ENCODE assay signal across 8 cellular contexts in the genomic region with DNA sequence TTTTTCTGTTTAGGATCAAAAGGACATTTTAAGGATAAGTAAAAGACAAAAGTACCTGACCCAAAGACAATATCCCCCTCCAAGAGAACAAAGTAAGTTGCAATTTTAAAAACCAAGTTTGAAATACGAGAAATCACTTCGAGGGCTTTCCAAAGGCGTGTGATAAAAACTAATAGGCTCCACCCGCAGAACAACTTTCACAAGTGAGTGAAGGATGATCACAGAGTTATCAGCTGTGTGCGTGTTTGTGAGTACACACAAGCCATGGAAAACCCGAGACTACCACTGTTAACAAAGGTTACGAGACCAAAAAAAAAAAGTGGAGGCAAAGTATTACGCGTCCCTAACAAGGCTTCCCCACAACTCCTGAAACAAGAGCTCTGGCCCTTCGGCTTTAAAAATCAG. TPM values are rescaled to one million over a fixed set of nuclear protein-coding genes. Genes with fewer than 3 reads are reported as not detected.
DNase-seq lines count a peak whose midpoint lies in the region; ATAC-seq and TF ChIP-seq lines count a peak whose summit lies in the region.

No MANE protein-coding gene starts in this region.

- POLR2A ChIA-PET in AG04449 (lab: Yijun Ruan, JAX): interaction anchor here (0.6 kb wide), 1 partner anchor 31 kb away, joined by 3 read pairs; no protein-coding TSS in a partner anchor

- no peaks in the 10 kb centered on the region for H3K36me3 ChIP-seq in WERI-Rb-1
- H3K36me3 ChIP-seq in parathyroid adenoma (ENCODE audit: control insufficient read depth, insufficient read depth, low read length): no peaks in the 10 kb centered on the region

- H3K9ac ChIP-seq in parathyroid adenoma: peak overlapping the region; percentile 82

- H2AFZ ChIP-seq in parathyroid adenoma: peak overlapping the region; percentile 87

- CTCF ChIA-PET in AG04449 (lab: Yijun Ruan, JAX): interaction anchor here (0.6 kb wide), 1 partner anchor 112 kb away, joined by 3 read pairs; no protein-coding TSS in a partner anchor

- H3K27ac ChIP-seq in WERI-Rb-1 (peak overlapping the region; percentile 93), parathyroid adenoma (peak overlapping the region; percentile 87)

- peaks cover 27% of the 10 kb centered on the region for H3K79me2 ChIP-seq in parathyroid adenoma

- H3K4me3 ChIP-seq in AG04449 (ENCODE audit: low read depth, low read length): peak overlapping the region; percentile 83
- H3K4me3 ChIP-seq in WERI-Rb-1 (ENCODE audit: low read depth, low read length): peak overlapping the region; percentile 96
- H3K4me3 ChIP-seq in fibroblast of villous mesenchyme (ENCODE audit: low read depth, low read length): peak overlapping the region; percentile 85
- peak overlapping the region; percentile 95 for H3K4me3 ChIP-seq in parathyroid adenoma (ENCODE audit: low read depth, low read length)

- peaks cover 14% of the 10 kb centered on the region for H3K4me1 ChIP-seq in parathyroid adenoma

- no peak for TF ChIP-seq CTCF in AG04449 (IDR thresholded peaks at IDR 0.05; ENCODE audit: insufficient read depth, low read length, missing control alignments)
- TF ChIP-seq CTCF in WERI-Rb-1 (IDR thresholded peaks at IDR 0.05; ENCODE audit: low read depth, low read length): no peak
- TF ChIP-seq CTCF in fibroblast of villous mesenchyme (IDR thresholded peaks at IDR 0.05; ENCODE audit: insufficient read depth, low read depth, low read length): no peak
- no peak for TF ChIP-seq CTCF in parathyroid adenoma (IDR thresholded peaks at IDR 0.05)

- H3K27me3 ChIP-seq in WERI-Rb-1 (ENCODE audit: insufficient read depth, low read depth, severe bottlenecking) (no peaks in the 10 kb centered on the region), parathyroid adenoma (ENCODE audit: control insufficient read depth, insufficient read depth, low read length) (no peaks in the 10 kb centered on the region)

- H3K4me2 ChIP-seq in parathyroid adenoma (ENCODE audit: low read length): peak overlapping the region; percentile 78

- no peak for DNase-seq in AG04449 (ENCODE audit: low read depth, low spot score)
- no peak for DNase-seq in WERI-Rb-1
- peak; percentile 70 for DNase-seq in fibroblast of villous mesenchyme (ENCODE audit: low read depth)
- DNase-seq in epidermal melanocyte (ENCODE audit: insufficient read length, low spot score): no peak
- no peak for DNase-seq in iPS-NIHi7 (ENCODE audit: extremely low spot score)
- DNase-seq in KG1 (lab: John Stamatoyannopoulos, UW): no peak

- H3K9me3 ChIP-seq in WERI-Rb-1 (ENCODE audit: severe bottlenecking): no peaks in the 10 kb centered on the region
- H3K9me3 ChIP-seq in parathyroid adenoma (ENCODE audit: control insufficient read depth, low read length): no peaks in the 10 kb centered on the region

- ATAC-seq in GM18907 (IDR thresholded peaks at IDR 0.05; ENCODE audit: unreplicated experiment): peak; percentile 0

RNA-seq across cellular contexts. Expression of gene SMAD2, which starts 0.8 kb away (rescaled TPM):
- 33.2 and 36.3 TPM in 2 replicates for total RNA-seq in fibroblast of villous mesenchyme
